In the genomic region with DNA sequence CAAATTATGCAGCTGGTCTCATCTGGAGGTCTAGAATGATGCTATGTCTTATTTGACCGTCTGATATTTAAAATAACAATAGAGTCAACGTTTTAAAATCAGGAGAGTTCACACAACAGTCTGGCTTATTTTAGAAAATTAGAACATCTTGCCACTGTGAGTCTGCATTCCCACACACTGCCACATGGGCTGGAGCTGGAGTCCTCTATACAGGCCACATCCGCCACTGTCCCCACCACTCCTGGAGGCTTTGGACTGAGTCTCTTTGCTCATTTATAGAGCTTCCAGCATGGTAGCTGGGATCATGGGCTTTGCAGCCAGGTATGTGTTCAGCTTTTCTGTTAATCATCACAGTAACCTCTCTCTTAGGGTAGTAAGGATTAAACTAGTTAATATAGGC, we compare ENCODE assay signal across 1 cellular context.
TF ChIP-seq lines count a peak whose summit lies in the region.

No MANE protein-coding gene starts in this region.

TF ChIP-seq in H1, 55 proteins besides CTCF, POLR2A, EP300 and RAD21:
- TF ChIP-seq CHD2 (IDR thresholded peaks at IDR 0.05; ENCODE audit: low read length) (no peak), JUN (IDR thresholded peaks at IDR 0.05; ENCODE audit: low read depth, low read length) (no peak), SAP30 (IDR thresholded peaks at IDR 0.05; ENCODE audit: insufficient read depth, insufficient replicate concordance, low read length) (no peak), JUND (IDR thresholded peaks at IDR 0.05; ENCODE audit: low read length) (no peak), SP1 (IDR thresholded peaks at IDR 0.05; ENCODE audit: low read depth, low read length) (no peak), RBBP5 (IDR thresholded peaks at IDR 0.05; ENCODE audit: borderline replicate concordance, low read depth, low read length) (no peak), SP4 (IDR thresholded peaks at IDR 0.05; ENCODE audit: low read length) (no peak), KDM4A (IDR thresholded peaks at IDR 0.05; ENCODE audit: low read depth, low read length, severe bottlenecking) (no peak), POU5F1 (IDR thresholded peaks at IDR 0.05; ENCODE audit: low read depth, low read length) (no peak), SP2 (IDR thresholded peaks at IDR 0.05; ENCODE audit: low read length) (no peak), YY1 (IDR thresholded peaks at IDR 0.05; ENCODE audit: low read depth, low read length) (no peak), FOSL1 (IDR thresholded peaks at IDR 0.05; ENCODE audit: insufficient read depth, low read depth, low read length) (no peak), EZH2 (IDR thresholded peaks at IDR 0.05; ENCODE audit: low read depth, low read length, severe bottlenecking) (no peak), CREB1 (IDR thresholded peaks at IDR 0.05) (no peak), KDM1A (IDR thresholded peaks at IDR 0.05; ENCODE audit: borderline replicate concordance, low read length) (no peak), TAF7 (optimal IDR thresholded peaks at IDR 0.05; ENCODE audit: borderline replicate concordance, low read depth, low read length) (no peak), MAFK (IDR thresholded peaks at IDR 0.05; ENCODE audit: low read depth, low read length) (no peak)
- TF ChIP-seq, protein P1, sequence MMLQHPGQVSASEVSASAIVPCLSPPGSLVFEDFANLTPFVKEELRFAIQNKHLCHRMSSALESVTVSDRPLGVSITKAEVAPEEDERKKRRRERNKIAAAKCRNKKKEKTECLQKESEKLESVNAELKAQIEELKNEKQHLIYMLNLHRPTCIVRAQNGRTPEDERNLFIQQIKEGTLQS (IDR thresholded peaks at IDR 0.05; ENCODE audit: insufficient read depth, low read depth, low read length) = no peak
- TF ChIP-seq, protein P2, sequence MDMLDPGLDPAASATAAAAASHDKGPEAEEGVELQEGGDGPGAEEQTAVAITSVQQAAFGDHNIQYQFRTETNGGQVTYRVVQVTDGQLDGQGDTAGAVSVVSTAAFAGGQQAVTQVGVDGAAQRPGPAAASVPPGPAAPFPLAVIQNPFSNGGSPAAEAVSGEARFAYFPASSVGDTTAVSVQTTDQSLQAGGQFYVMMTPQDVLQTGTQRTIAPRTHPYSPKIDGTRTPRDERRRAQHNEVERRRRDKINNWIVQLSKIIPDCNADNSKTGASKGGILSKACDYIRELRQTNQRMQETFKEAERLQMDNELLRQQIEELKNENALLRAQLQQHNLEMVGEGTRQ (IDR thresholded peaks at IDR 0.05; ENCODE audit: low read length) = no peak
TF ChIP-seq in H1: peak in this region for 0.
